ENCODE assay signal across 18 cellular contexts in genomic region chr6:106247293-106247692, GRCh38.
DNase-seq lines count a peak whose midpoint lies in the region; ATAC-seq and TF ChIP-seq lines count a peak whose summit lies in the region.
"Had no signal": no experiment of that assay in that cellular context is flagged by ENCODE, and none has a peak within 500 bp of the region (broad histone marks: within the 10 kb centered on the region; RNA-seq: fewer than 3 reads in every experiment).

No MANE protein-coding gene starts in this region.

- TF ChIP-seq CTCF in astrocyte of the spinal cord (IDR thresholded peaks at IDR 0.05; ENCODE audit: low read depth, low read length) = no peak
- no peak for TF ChIP-seq CTCF in upper lobe of right lung (IDR thresholded peaks at IDR 0.05)
- TF ChIP-seq CTCF in right atrium auricular region (IDR thresholded peaks at IDR 0.05) = no peak

- peak overlapping the region; percentile 46 to 87 (median 59) for H3K27ac Mint-ChIP-seq in CD4-positive, CD25-positive, alpha-beta regulatory T cell
- H3K27ac Mint-ChIP-seq: activated naive CD4-positive, alpha-beta T cell treated with anti-CD3 and anti-CD28 coated beads, Interleukin-2, amount 50 U/mL, for 24 hours; HFFc6; T-helper 1 cell treated with Interleukin-12 subunit alpha and Interleukin-12 subunit beta and Interleukin-4 antibody, amounts not matched to agents 30 μg/mL and 1 μg/mL, for 36 hours had no signal

- peak overlapping the region; percentile 35 for H3K4me3 ChIP-seq in CD4-positive, CD25-positive, alpha-beta regulatory T cell (ENCODE audit: low read depth, low read length)
- H3K4me3 ChIP-seq in astrocyte of the spinal cord (ENCODE audit: low read depth, low read length) = no peak overlapping the region
- H3K4me3 ChIP-seq in upper lobe of right lung = no peak overlapping the region
- no peak overlapping the region for H3K4me3 ChIP-seq in right atrium auricular region
- H3K4me3 ChIP-seq: coronary artery, psoas muscle had no signal

- peaks cover 0 to 5% (median 0%) of the 10 kb centered on the region in 7 donors for H3K9me3 Mint-ChIP-seq in CD4-positive, CD25-positive, alpha-beta regulatory T cell
- H3K9me3 Mint-ChIP-seq: activated naive CD4-positive, alpha-beta T cell treated with anti-CD3 and anti-CD28 coated beads, Interleukin-2, amount 50 U/mL, for 24 hours; HFFc6; stimulated activated naive CD8-positive, alpha-beta T cell treated with anti-CD3 and anti-CD28 coated beads, Interleukin-15, amount 100 ng/mL, for 72 hours; T-helper 1 cell treated with Interleukin-12 subunit alpha and Interleukin-12 subunit beta and Interleukin-4 antibody, amounts not matched to agents 30 μg/mL and 1 μg/mL, for 36 hours had no signal

- no peak for DNase-seq in CD4-positive, CD25-positive, alpha-beta regulatory T cell
- DNase-seq in astrocyte of the spinal cord (ENCODE audit: low read depth, low spot score) (peak; percentile 77), upper lobe of right lung (no peak), HuH-7.5 (ENCODE audit: low spot score) (no peak), right atrium auricular region (ENCODE audit: low spot score) (no peak)
- DNase-seq in stimulated activated CD4-positive, alpha-beta T cell treated with anti-CD3 and anti-CD28 coated beads, Interleukin-15, amount 100 ng/mL, for 24 hours = no peak
- DNase-seq: HFFc6; midbrain; NCI-H1092; NCI-H446 treated with DMSO at 0.1 percent for 48 hours; psoas muscle; stimulated activated CD4-positive, alpha-beta T cell treated with anti-CD3 and anti-CD28 coated beads, Interleukin-4, amount 100 ng/mL, for 4 hours; stimulated activated naive CD8-positive, alpha-beta T cell treated with anti-CD3 and anti-CD28 coated beads, Interleukin-15, amount 100 ng/mL, for 72 hours had no signal

- H3K36me3 ChIP-seq in CD4-positive, CD25-positive, alpha-beta regulatory T cell (ENCODE audit: control insufficient read depth, insufficient read depth, low read length) = peaks cover 8% of the 10 kb centered on the region
- H3K36me3 ChIP-seq in upper lobe of right lung = peaks cover 10% of the 10 kb centered on the region
- peaks cover 7% of the 10 kb centered on the region for H3K36me3 ChIP-seq in right atrium auricular region

- H3K27ac ChIP-seq in CD4-positive, CD25-positive, alpha-beta regulatory T cell (ENCODE audit: insufficient read depth, low read length, poor library complexity, severe bottlenecking) = peak overlapping the region; percentile 60
- H3K27ac ChIP-seq in upper lobe of right lung = no peak overlapping the region
- no peak overlapping the region for H3K27ac ChIP-seq in right atrium auricular region
- H3K27ac ChIP-seq: coronary artery, psoas muscle had no signal

- intact Hi-C loops in upper lobe of right lung (cut with DNase I) = no loop called here

- no peak for ATAC-seq in CD4-positive, CD25-positive, alpha-beta regulatory T cell (ENCODE audit: low read depth in 2 of 2)
- ATAC-seq in GM19351 (IDR thresholded peaks at IDR 0.05; ENCODE audit: unreplicated experiment) (peak; percentile 48), HG03378 (IDR thresholded peaks at IDR 0.05; ENCODE audit: unreplicated experiment) (peak; percentile 56), upper lobe of right lung (no peak)
- ATAC-seq: psoas muscle; stimulated activated naive CD8-positive, alpha-beta T cell treated with anti-CD3 and anti-CD28 coated beads, Interleukin-15, amount 100 ng/mL, for 72 hours had no signal

- no peaks in the 10 kb centered on the region for H3K27me3 Mint-ChIP-seq in CD4-positive, CD25-positive, alpha-beta regulatory T cell
- H3K27me3 Mint-ChIP-seq: activated naive CD4-positive, alpha-beta T cell treated with anti-CD3 and anti-CD28 coated beads, Interleukin-2, amount 50 U/mL, for 24 hours; stimulated activated naive CD8-positive, alpha-beta T cell treated with anti-CD3 and anti-CD28 coated beads, Interleukin-15, amount 100 ng/mL, for 72 hours had no signal

- H3K4me1 ChIP-seq in CD4-positive, CD25-positive, alpha-beta regulatory T cell (ENCODE audit: control insufficient read depth, insufficient read depth, low read length, poor library complexity, severe bottlenecking) = peaks cover 7% of the 10 kb centered on the region
- H3K4me1 ChIP-seq in upper lobe of right lung = peaks cover 5% of the 10 kb centered on the region
- H3K4me1 ChIP-seq in right atrium auricular region = no peaks in the 10 kb centered on the region
- H3K4me1 ChIP-seq: psoas muscle had no signal

- peaks cover 23% of the 10 kb centered on the region for H3K36me3 Mint-ChIP-seq in CD4-positive, CD25-positive, alpha-beta regulatory T cell

- H3K4me3 Mint-ChIP-seq in CD4-positive, CD25-positive, alpha-beta regulatory T cell = peak overlapping the region in 3 of 4 donors; percentile 12 to 49 (median 34)
- H3K4me3 Mint-ChIP-seq: activated naive CD4-positive, alpha-beta T cell treated with anti-CD3 and anti-CD28 coated beads, Interleukin-2, amount 50 U/mL, for 24 hours; HFFc6; stimulated activated naive CD8-positive, alpha-beta T cell treated with anti-CD3 and anti-CD28 coated beads, Interleukin-15, amount 100 ng/mL, for 72 hours; T-helper 1 cell treated with Interleukin-12 subunit alpha and Interleukin-12 subunit beta and Interleukin-4 antibody, amounts not matched to agents 30 μg/mL and 1 μg/mL, for 36 hours had no signal

- in situ Hi-C loops in astrocyte of the spinal cord (cut with HindIII; ENCODE audit: low sequenced_read_pairs) = no loop called here

- peaks cover 30 to 59% (median 46%) of the 10 kb centered on the region in 4 donors for H3K4me1 Mint-ChIP-seq in CD4-positive, CD25-positive, alpha-beta regulatory T cell

- no peaks in the 10 kb centered on the region for H3K27me3 ChIP-seq in CD4-positive, CD25-positive, alpha-beta regulatory T cell (ENCODE audit: control insufficient read depth, insufficient read depth, low read length)
- H3K27me3 ChIP-seq in upper lobe of right lung (no peaks in the 10 kb centered on the region), right atrium auricular region (no peaks in the 10 kb centered on the region)

- H3K9me3 ChIP-seq in CD4-positive, CD25-positive, alpha-beta regulatory T cell (ENCODE audit: control insufficient read depth in 2 of 2, low read length in 2 of 2) = no peaks in the 10 kb centered on the region
- no peaks in the 10 kb centered on the region for H3K9me3 ChIP-seq in upper lobe of right lung
- no peaks in the 10 kb centered on the region for H3K9me3 ChIP-seq in right atrium auricular region
- H3K9me3 ChIP-seq: psoas muscle had no signal

Comparison
In these comparisons a context has a peak if more than half of its experiments do, and no peak if none do; other contexts are left out.
1. ATAC-seq: peak in GM19351 (single experiment) and HG03378 (single experiment); none in CD4-positive, CD25-positive, alpha-beta regulatory T cell (0 of 2) and upper lobe of right lung (single experiment).